Comparison of ENCODE assay signal across 9 cellular contexts in the genomic region with DNA sequence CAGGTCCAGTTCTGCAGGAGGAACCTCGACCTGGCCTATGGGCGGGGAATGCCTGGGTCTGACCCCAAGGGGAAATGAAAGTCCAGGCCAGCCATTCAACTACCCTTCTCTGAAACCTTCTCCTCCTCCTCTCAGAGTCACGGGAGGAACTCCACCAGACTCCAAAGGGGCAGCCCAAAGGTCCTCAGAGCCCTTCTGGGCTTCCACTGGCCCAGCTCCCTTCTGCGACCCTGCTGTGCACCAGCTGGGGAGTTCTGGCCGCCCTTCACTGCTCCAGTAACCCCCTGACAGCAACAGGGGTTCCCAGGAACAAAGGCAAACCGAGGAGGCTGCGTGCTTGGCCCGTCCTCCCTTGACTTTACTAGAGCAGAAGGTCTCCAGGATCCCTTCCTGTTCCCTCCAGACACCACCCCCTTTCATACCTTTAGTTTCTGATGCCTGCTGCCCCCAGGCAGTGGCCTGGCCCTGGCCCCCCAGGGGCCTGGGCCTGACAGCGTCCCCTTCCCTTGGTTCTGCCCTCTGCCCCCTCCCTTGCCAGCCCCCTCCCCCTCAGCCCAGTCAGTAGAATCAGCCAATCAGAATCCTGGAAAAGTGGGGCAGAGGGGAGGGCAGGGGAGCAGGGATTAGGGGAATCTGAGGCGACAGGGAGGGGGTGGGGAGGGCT. TPM values are rescaled to one million over a fixed set of nuclear protein-coding genes. Genes with fewer than 3 reads are reported as not detected.
DNase-seq lines count a peak whose midpoint lies in the region; ATAC-seq and TF ChIP-seq lines count a peak whose summit lies in the region.
"Had no signal": no experiment of that assay in that cellular context is flagged by ENCODE, and none has a peak within 500 bp of the region (broad histone marks: within the 10 kb centered on the region; RNA-seq: fewer than 3 reads in every experiment).

No MANE protein-coding gene starts in this region.

- H3K36me3 ChIP-seq in ES-I3 (ENCODE audit: insufficient read depth, low read length), result no peaks in the 10 kb centered on the region
- H3K36me3 ChIP-seq in mucosa of descending colon (ENCODE audit: low read depth), result no peaks in the 10 kb centered on the region

- CTCF ChIA-PET in activated B cell treated with CpG ODN at 0.5 μM for 24 hours (lab: Charles Lee), result interaction anchor here (1.2 to 4.1 kb wide), 2 partner anchors 8 to 14 kb away, joined by 4 to 16 read pairs; no protein-coding TSS in a partner anchor

- peaks cover 58% of the 10 kb centered on the region for H3K4me1 ChIP-seq in ES-I3 (ENCODE audit: insufficient read depth, low read length)
- H3K4me1 ChIP-seq in mucosa of descending colon (ENCODE audit: low read depth), result no peaks in the 10 kb centered on the region

- no peaks in the 10 kb centered on the region for H3K36me3 Mint-ChIP-seq in activated B cell treated with CpG ODN at 0.5 μM for 24 hours (ENCODE audit: low read depth)

- peak overlapping the region; percentile 79 for H3K27ac Mint-ChIP-seq in activated B cell treated with CpG ODN at 0.5 μM for 24 hours

- ATAC-seq in HG02759 (IDR thresholded peaks at IDR 0.05; ENCODE audit: unreplicated experiment) (peak; percentile 68), activated B cell treated with CpG ODN at 0.5 μM for 24 hours (ENCODE audit: low read depth) (peak; percentile 58), mucosa of descending colon (peak; percentile 22)

- peak overlapping the region; percentile 66 for H3K4me3 Mint-ChIP-seq in activated B cell treated with CpG ODN at 0.5 μM for 24 hours

- H3K9me3 Mint-ChIP-seq in activated B cell treated with CpG ODN at 0.5 μM for 24 hours, result no peaks in the 10 kb centered on the region

- peak overlapping the region; percentile 33; the same call in 1 of the 2 replicates for H3K9ac ChIP-seq in ES-I3 (ENCODE audit: low read depth, low read length)

- H3K9me3 ChIP-seq in ES-I3 (ENCODE audit: control insufficient read depth, insufficient read depth, low read length) (no peaks in the 10 kb centered on the region), mucosa of descending colon (no peaks in the 10 kb centered on the region)

- TF ChIP-seq CTCF in activated B cell treated with CpG ODN at 0.5 μM for 24 hours (IDR thresholded peaks at IDR 0.05) (no peak), mucosa of descending colon (IDR thresholded peaks at IDR 0.05) (no peak)

- no peak overlapping the region for H3K4me3 ChIP-seq in mucosa of descending colon

- POLR2A ChIA-PET in activated B cell treated with CpG ODN at 0.5 μM for 24 hours (lab: Charles Lee), result interaction anchor here (1.3 kb wide), 1 partner anchor 26 kb away, joined by 5 read pairs; no protein-coding TSS in a partner anchor

- intact Hi-C loops in activated B cell treated with CpG ODN at 0.5 μM for 24 hours (cut with micrococcal nuclease), result no loop called here
- intact Hi-C loops in mucosa of descending colon (cut with DNase I, micrococcal nuclease), result no loop called here
- intact Hi-C loops in posterior vena cava (cut with DNase I), result loop anchor here in 1 of 2 donors (10.0 kb wide), 1 partner anchor 49 kb away; no protein-coding TSS in a partner anchor

- H3K27me3 Mint-ChIP-seq in activated B cell treated with CpG ODN at 0.5 μM for 24 hours, result no peaks in the 10 kb centered on the region

- peaks cover 77% of the 10 kb centered on the region for H3K4me1 Mint-ChIP-seq in activated B cell treated with CpG ODN at 0.5 μM for 24 hours

- peak; percentile 35 for DNase-seq in activated B cell treated with CpG ODN at 0.5 μM for 24 hours
- no peak for DNase-seq in mucosa of descending colon
- no peak for DNase-seq in COLO829 (ENCODE audit: low spot score)
- no peak for DNase-seq in NK-92 (lab: John Stamatoyannopoulos, UW; ENCODE audit: unreplicated experiment)
- no peak for DNase-seq in HCEC 1CT
- DNase-seq in posterior vena cava (ENCODE audit: low spot score), result no peak
- DNase-seq: NCI-H526 had no signal

RNA-seq across cellular contexts. Expression of gene ZNF385A, which starts 0.8 kb away (rescaled TPM):
- total RNA-seq in activated B cell treated with CpG ODN at 0.5 μM for 24 hours, result 4.6 and 5.0 TPM in 2 replicates
- total RNA-seq in mucosa of descending colon, result 10 to 100 TPM in 2 of 3 donors, 1 to 10 TPM in 1; 3.5 to 15.0 (median 10.4) TPM
- 10 to 100 TPM; 19.3 to 23.2 TPM for total RNA-seq in posterior vena cava

RNA-seq across cellular contexts. Expression of gene GPR84, which starts 21.1 kb away (rescaled TPM):
- not detected in 2 replicates for total RNA-seq in activated B cell treated with CpG ODN at 0.5 μM for 24 hours
- total RNA-seq in mucosa of descending colon, result 1 to 10 TPM in 1 of 3 donors, under 1 TPM in 1, not detected in 1; 0.60 to 1.7 TPM
- 1 to 10 TPM; 1.6 to 2.5 TPM for total RNA-seq in posterior vena cava

RNA-seq across cellular contexts. Expression of gene ITGA5, which starts 33.7 kb away (rescaled TPM):
- total RNA-seq in activated B cell treated with CpG ODN at 0.5 μM for 24 hours, result 1.0 and 1.3 TPM in 2 replicates
- 100 to 1,000 TPM in 1 of 3 donors, 10 to 100 TPM in 1, 1 to 10 TPM in 1; 8.0 to 201 (median 61.8) TPM for total RNA-seq in mucosa of descending colon
- 1,000 to 10,000 TPM in 1 of 2 donors, 100 to 1,000 TPM in 1; 833 to 1,151 TPM for total RNA-seq in posterior vena cava
